ENCODE assay signal across 12 cellular contexts in the genomic region with DNA sequence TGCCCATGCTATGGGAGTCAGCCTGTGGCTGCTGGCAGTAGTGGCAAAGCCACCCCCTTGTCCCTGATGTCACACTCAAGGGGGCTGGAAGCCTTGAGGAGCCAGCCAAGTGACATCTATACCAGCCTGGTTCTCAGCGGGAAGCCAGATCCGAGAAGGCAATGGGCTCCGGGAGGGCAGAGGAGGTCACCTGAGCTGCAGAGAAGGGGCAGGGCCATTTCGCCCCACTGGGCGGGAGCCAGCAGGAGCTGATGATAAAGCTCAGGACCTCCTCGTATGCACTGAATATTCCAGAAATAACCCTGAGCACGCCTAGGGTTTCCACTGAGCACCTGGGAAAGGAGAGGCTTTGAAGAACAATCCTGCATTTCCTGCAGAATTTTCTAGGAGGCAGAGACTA. TPM values are rescaled to one million over a fixed set of nuclear protein-coding genes. Genes with fewer than 3 reads are reported as not detected.
DNase-seq lines count a peak whose midpoint lies in the region; TF ChIP-seq lines count a peak whose summit lies in the region.
"Had no signal": no experiment of that assay in that cellular context is flagged by ENCODE, and none has a peak within 500 bp of the region (broad histone marks: within the 10 kb centered on the region; RNA-seq: fewer than 3 reads in every experiment).

No MANE protein-coding gene starts in this region.

- DNase-seq in WERI-Rb-1 = peak; percentile 34
- DNase-seq in mesendoderm = peak; percentile 48
- DNase-seq in HUDEP-2 (lab: John Stamatoyannopoulos, UW; ENCODE audit: unreplicated experiment in 76 of 76) = no peak
- no peak for DNase-seq in NCI-H2171 treated with DMSO at 0.1 percent for 48 hours (lab: John Stamatoyannopoulos, UW)
- DNase-seq in NCI-H1048 (lab: John Stamatoyannopoulos, UW) = no peak
- DNase-seq: C1 segment of cervical spinal cord; Caco-2; CD4-positive, CD25-positive, alpha-beta regulatory T cell; HCEC 1CT; HFFc6 had no signal

- no peak overlapping the region for H2AK5ac ChIP-seq in mesendoderm (ENCODE audit: low read length)

- no peak overlapping the region for H4K8ac ChIP-seq in mesendoderm (ENCODE audit: low read depth, low read length)

- POLR2A ChIA-PET in HEK293 (lab: Yijun Ruan, JAX) = no interaction called here

- H3K27ac ChIP-seq in HEK293 (ENCODE audit: extremely low read depth, low read depth, low read length) (no peak overlapping the region), WERI-Rb-1 (no peak overlapping the region), mesendoderm (ENCODE audit: low read depth, low read length) (no peak overlapping the region)

- H3K4me1 ChIP-seq in HEK293 (ENCODE audit: control insufficient read depth, insufficient read depth, low read length) (no peaks in the 10 kb centered on the region; the same call in 1 of the 2 replicates), mesendoderm (ENCODE audit: control insufficient read depth, low read depth, low read length) (peaks cover 6% of the 10 kb centered on the region)

- H3K4me2 ChIP-seq in mesendoderm (ENCODE audit: low read length) = no peak overlapping the region
- H3K4me2 ChIP-seq: GM23338 had no signal

- H3K4ac ChIP-seq in mesendoderm (ENCODE audit: low read depth, low read length) = no peak overlapping the region

- H3K9me3 ChIP-seq in HEK293 (ENCODE audit: control insufficient read depth, insufficient read depth, low read depth, low read length) (no peaks in the 10 kb centered on the region), WERI-Rb-1 (ENCODE audit: severe bottlenecking) (no peaks in the 10 kb centered on the region)
- H3K9me3 ChIP-seq: Caco-2 had no signal

- H3K4me3 ChIP-seq in HEK293 (ENCODE audit: low read depth, low read length) (no peak overlapping the region), WERI-Rb-1 (ENCODE audit: low read depth, low read length) (no peak overlapping the region), mesendoderm (ENCODE audit: low read length) (no peak overlapping the region)
- H3K4me3 ChIP-seq: GM23338 had no signal

- no CpG with 5 or more reads among the region's 7 CpGs for WGBS in mesendoderm (ENCODE audit: extremely low coverage, insufficient coverage, low lambda C conversion rate)

- H2BK120ac ChIP-seq in mesendoderm (ENCODE audit: low read depth, low read length) = no peak overlapping the region

- H3K36me3 ChIP-seq in HEK293 (ENCODE audit: control insufficient read depth in 2 of 2, insufficient read depth in 1 of 2, low read length in 2 of 2) (no peaks in the 10 kb centered on the region), WERI-Rb-1 (no peaks in the 10 kb centered on the region), mesendoderm (ENCODE audit: control insufficient read depth, insufficient read depth, low read length) (no peaks in the 10 kb centered on the region)

- no peak overlapping the region for H3K18ac ChIP-seq in mesendoderm (ENCODE audit: low read length)

- no peak overlapping the region for H3K9ac ChIP-seq in mesendoderm (ENCODE audit: low read length)

- H3K27me3 ChIP-seq in WERI-Rb-1 (ENCODE audit: insufficient read depth, low read depth, severe bottlenecking) (no peaks in the 10 kb centered on the region), mesendoderm (ENCODE audit: insufficient read depth, low read length, poor library complexity) (no peaks in the 10 kb centered on the region)

- H4K5ac ChIP-seq in mesendoderm (ENCODE audit: low read length) = no peak overlapping the region

- no peaks in the 10 kb centered on the region for H3K79me1 ChIP-seq in mesendoderm (ENCODE audit: low read length)

- H3K23ac ChIP-seq in mesendoderm (ENCODE audit: low read length) = no peak overlapping the region

- no peaks in the 10 kb centered on the region for H3K79me2 ChIP-seq in mesendoderm (ENCODE audit: control insufficient read depth, insufficient read depth, low read length)

- no peak overlapping the region for H3K56ac ChIP-seq in mesendoderm (ENCODE audit: low read length)

- TF ChIP-seq CTCF in HEK293 (tag by site-specific recombination; IDR thresholded peaks at IDR 0.05) = no peak
- TF ChIP-seq CTCF in WERI-Rb-1 (IDR thresholded peaks at IDR 0.05; ENCODE audit: low read depth, low read length) = no peak

- H2BK15ac ChIP-seq in mesendoderm (replicated peaks; ENCODE audit: low read depth) = no peak overlapping the region

- CTCF ChIA-PET in HEK293 (lab: Yijun Ruan, JAX) = interaction anchor here (0.5 to 1.5 kb wide), 5 partner anchors 13 to 702 kb away, joined by 3 to 4 read pairs (median 3); no protein-coding TSS in a partner anchor

- no peak overlapping the region for H2BK5ac ChIP-seq in mesendoderm (ENCODE audit: low read length)

TF ChIP-seq in HEK293, 187 proteins besides CTCF, POLR2A, EP300 and RAD21:
- TF ChIP-seq ZIC2 (tag by site-specific recombination; IDR thresholded peaks at IDR 0.05) = peak; percentile 77
- no peak for TF ChIP-seq YY2 (tag by site-specific recombination; IDR thresholded peaks at IDR 0.05)
- TF ChIP-seq ZSCAN30 (tag by site-specific recombination; IDR thresholded peaks at IDR 0.05) = no peak
- no peak for TF ChIP-seq BCL11B (tag by site-specific recombination; IDR thresholded peaks at IDR 0.05; ENCODE audit: low read depth)
- TF ChIP-seq GLIS1 (tag by site-specific recombination; IDR thresholded peaks at IDR 0.05) = peak; percentile 20; the same call in 1 of the 2 replicates
- no peak for TF ChIP-seq ZNF585B (tag by site-specific recombination; IDR thresholded peaks at IDR 0.05)

RNA-seq across cellular contexts. Expression of gene MRPS23, which starts 19.0 kb away (rescaled TPM):
- 33.9 TPM for polyA plus RNA-seq in mesendoderm (2013, experiment 1 of 2)
- 35.9 TPM for polyA plus RNA-seq in mesendoderm (2013, experiment 2 of 2)

Comparison
In these comparisons a context has a peak if more than half of its experiments do, and no peak if none do; other contexts are left out.
1. DNase-seq: peak in WERI-Rb-1 (single experiment) and mesendoderm (single experiment); none in HUDEP-2 (0 of 76), NCI-H2171 treated with DMSO at 0.1 percent for 48 hours (single experiment) and NCI-H1048 (single experiment).